In the genomic region with DNA sequence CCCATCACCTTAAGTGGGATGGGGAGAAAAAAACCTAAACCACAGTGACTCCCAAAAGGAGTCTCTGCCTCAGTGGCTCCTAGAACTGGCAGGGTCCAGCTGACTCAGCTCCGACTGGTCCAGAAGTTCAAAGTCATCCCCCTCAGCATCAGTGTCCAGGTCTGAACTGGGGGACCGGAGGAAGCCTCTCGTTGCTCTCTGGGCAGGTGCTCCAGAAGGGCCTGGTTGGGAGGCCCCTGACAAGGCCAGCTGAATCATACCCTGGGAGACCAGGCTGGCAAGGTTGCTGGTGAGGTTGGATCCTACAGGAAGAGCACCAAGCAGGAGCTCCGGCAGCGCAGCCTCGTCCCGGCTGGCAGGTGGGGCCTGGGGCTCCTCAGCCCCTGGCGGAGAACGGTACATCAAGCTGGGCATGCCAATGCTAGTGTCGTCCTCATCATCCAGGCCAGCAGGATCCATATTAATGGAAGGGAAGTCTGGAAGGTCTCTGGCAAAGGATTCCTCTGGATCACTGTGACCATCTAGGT, we compare ENCODE assay signal across 30 cellular contexts.
"Had no signal": no experiment of that assay in that cellular context is flagged by ENCODE, and none has a peak within 500 bp of the region (broad histone marks: within the 10 kb centered on the region; RNA-seq: fewer than 3 reads in every experiment).

No MANE protein-coding gene starts in this region.

- ATAC-seq: left cardiac atrium; left lobe of liver; left ventricle myocardium superior; lower lobe of right lung; naive thymus-derived CD8-positive, alpha-beta T cell; sciatic nerve had no signal

- H3K9ac ChIP-seq: neural progenitor cell, parathyroid adenoma had no signal

- DNase-seq: hippocampal formation; kidney glomerular epithelial cell; left cardiac atrium; left ventricle myocardium superior; lower lobe of right lung; mammary epithelial cell; mesenchymal stem cell; naive thymus-derived CD8-positive, alpha-beta T cell; occipital lobe; stimulated activated CD4-positive, alpha-beta T cell treated with anti-CD3 and anti-CD28 coated beads, Interleukin-12 subunit alpha, Interleukin-12 subunit beta, amount 100 ng/mL, for 4 hours; stimulated activated CD4-positive, alpha-beta T cell treated with anti-CD3 and anti-CD28 coated beads, Interleukin-15, amount 100 ng/mL, for 24 hours; stimulated activated CD4-positive, alpha-beta T cell treated with anti-CD3 and anti-CD28 coated beads, Interleukin-2, amount 100 ng/mL, for 24 hours; stimulated activated CD4-positive, alpha-beta T cell treated with anti-CD3 and anti-CD28 coated beads, Interleukin-4, amount 100 ng/mL, for 1 hour; stimulated activated naive CD4-positive, alpha-beta T cell; tibial artery; trophoblast cell; uterus had no signal

- H3K36me3 ChIP-seq: neural progenitor cell, uterus had no signal

- H3K4me2 ChIP-seq: neural progenitor cell had no signal

- H3K27me3 Mint-ChIP-seq: naive thymus-derived CD8-positive, alpha-beta T cell; progenitor cell of endocrine pancreas; stimulated activated naive CD8-positive, alpha-beta T cell treated with anti-CD3 and anti-CD28 coated beads, Interleukin-15, Interleukin-2, amounts not matched to agents 100 ng/mL and 50 ng/mL, for 24 hours had no signal

- H3K4me3 Mint-ChIP-seq: naive thymus-derived CD8-positive, alpha-beta T cell; nephron; neural progenitor cell; stimulated activated naive CD8-positive, alpha-beta T cell treated with anti-CD3 and anti-CD28 coated beads, Interleukin-15, Interleukin-2, amounts not matched to agents 100 ng/mL and 50 ng/mL, for 24 hours had no signal

- H3K27me3 ChIP-seq: neural progenitor cell, neutrophil, right atrium auricular region, suprapubic skin, tibial artery, uterus had no signal

- H3K27ac ChIP-seq: lower lobe of right lung, neural progenitor cell, neutrophil, parathyroid adenoma, right atrium auricular region, skin epidermis, suprapubic skin, thoracic aorta, tibial artery, uterus had no signal

- H3K4me3 ChIP-seq: lower lobe of right lung, neural progenitor cell, right atrium auricular region, skin epidermis, suprapubic skin, thoracic aorta, tibial artery, uterus had no signal

- FAIRE-seq: keratinocyte had no signal

- H3K27ac Mint-ChIP-seq: nephron; neural progenitor cell; progenitor cell of endocrine pancreas; stimulated activated naive CD8-positive, alpha-beta T cell treated with anti-CD3 and anti-CD28 coated beads, Interleukin-15, Interleukin-2, amounts not matched to agents 100 ng/mL and 50 ng/mL, for 24 hours had no signal

- H3K9me3 Mint-ChIP-seq: naive thymus-derived CD8-positive, alpha-beta T cell; nephron; neural progenitor cell; stimulated activated naive CD8-positive, alpha-beta T cell treated with anti-CD3 and anti-CD28 coated beads, Interleukin-15, Interleukin-2, amounts not matched to agents 100 ng/mL and 50 ng/mL, for 24 hours had no signal

- H2AFZ ChIP-seq: neural progenitor cell, parathyroid adenoma had no signal

- H3K9me3 ChIP-seq: lower lobe of right lung, neutrophil, right atrium auricular region, suprapubic skin, thoracic aorta, tibial artery, uterus had no signal
